Comparison of ENCODE assay signal across 1 cellular context in the genomic region with DNA sequence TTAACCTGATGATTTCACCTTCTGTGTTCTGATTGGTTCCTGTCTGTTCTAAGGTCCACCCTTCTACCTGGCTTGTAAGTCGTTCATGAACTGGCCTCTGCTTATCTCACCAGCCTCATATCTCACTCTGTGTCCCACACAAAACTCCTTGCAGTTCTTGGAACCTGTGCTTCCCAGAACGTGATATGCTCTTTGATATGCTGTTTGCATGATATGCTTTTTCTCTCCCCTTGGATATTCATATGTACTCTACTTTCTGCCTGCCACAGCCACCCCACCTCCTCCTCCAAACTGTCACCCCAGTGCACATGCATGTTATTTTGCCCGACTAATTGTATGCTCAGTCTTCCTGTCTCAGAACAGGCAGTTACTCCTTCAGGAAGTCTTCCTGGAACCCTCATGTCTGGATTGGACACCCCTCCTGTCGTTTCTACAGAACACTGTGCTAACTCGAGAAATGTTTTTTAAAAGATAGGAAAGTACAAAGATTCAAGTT.
A peak's percentile ranks its signal among the peaks of the same experiment; 100 is the strongest.
TF ChIP-seq lines count a peak whose summit lies in the region.

No MANE protein-coding gene starts in this region.

TF ChIP-seq in K562, 482 proteins besides CTCF, POLR2A, EP300 and RAD21 (continued from another document and continues in another):
- TF ChIP-seq, protein P1, sequence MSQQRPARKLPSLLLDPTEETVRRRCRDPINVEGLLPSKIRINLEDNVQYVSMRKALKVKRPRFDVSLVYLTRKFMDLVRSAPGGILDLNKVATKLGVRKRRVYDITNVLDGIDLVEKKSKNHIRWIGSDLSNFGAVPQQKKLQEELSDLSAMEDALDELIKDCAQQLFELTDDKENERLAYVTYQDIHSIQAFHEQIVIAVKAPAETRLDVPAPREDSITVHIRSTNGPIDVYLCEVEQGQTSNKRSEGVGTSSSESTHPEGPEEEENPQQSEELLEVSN (IDR thresholded peaks at IDR 0.05; ENCODE audit: borderline replicate concordance in 1 of 2, extremely low read depth in 1 of 2, insufficient read depth in 1 of 2, insufficient read length in 1 of 2, low read depth in 1 of 2, low read length in 1 of 2, poor library complexity in 1 of 2, severe bottlenecking in 1 of 2): no peak
- TF ChIP-seq, protein P2, sequence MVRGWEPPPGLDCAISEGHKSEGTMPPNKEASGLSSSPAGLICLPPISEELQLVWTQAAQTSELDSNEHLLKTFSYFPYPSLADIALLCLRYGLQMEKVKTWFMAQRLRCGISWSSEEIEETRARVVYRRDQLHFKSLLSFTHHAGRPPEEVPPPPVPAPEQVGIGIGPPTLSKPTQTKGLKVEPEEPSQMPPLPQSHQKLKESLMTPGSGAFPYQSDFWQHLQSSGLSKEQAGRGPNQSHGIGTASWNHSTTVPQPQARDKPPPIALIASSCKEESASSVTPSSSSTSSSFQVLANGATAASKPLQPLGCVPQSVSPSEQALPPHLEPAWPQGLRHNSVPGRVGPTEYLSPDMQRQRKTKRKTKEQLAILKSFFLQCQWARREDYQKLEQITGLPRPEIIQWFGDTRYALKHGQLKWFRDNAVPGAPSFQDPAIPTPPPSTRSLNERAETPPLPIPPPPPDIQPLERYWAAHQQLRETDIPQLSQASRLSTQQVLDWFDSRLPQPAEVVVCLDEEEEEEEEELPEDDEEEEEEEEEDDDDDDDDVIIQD (CRISPR knock-in tag; IDR thresholded peaks at IDR 0.05): no peak
- TF ChIP-seq SIX5 (IDR thresholded peaks at IDR 0.05; ENCODE audit: borderline replicate concordance in 1 of 2, insufficient read depth in 1 of 2, low read depth in 1 of 2, low read length in 2 of 2) (no peak), TAL1 (IDR thresholded peaks at IDR 0.05) (peak; percentile 77), KAT2B (IDR thresholded peaks at IDR 0.05; ENCODE audit: low read depth, low read length) (no peak), ZNF324 (CRISPR knock-in tag; IDR thresholded peaks at IDR 0.05) (no peak), ZNF274 (IDR thresholded peaks at IDR 0.05; ENCODE audit: borderline replicate concordance, low read depth, low read length) (no peak), ELF2 (CRISPR knock-in tag; IDR thresholded peaks at IDR 0.05) (no peak), ZFPM2 (CRISPR knock-in tag; IDR thresholded peaks at IDR 0.05) (no peak), ZNF785 (CRISPR knock-in tag; IDR thresholded peaks at IDR 0.05) (no peak), ZKSCAN3 (CRISPR knock-in tag; IDR thresholded peaks at IDR 0.05) (no peak), ARNT (IDR thresholded peaks at IDR 0.05) (no peak), ZKSCAN1 (IDR thresholded peaks at IDR 0.05; ENCODE audit: low read depth, low read length) (no peak), RCOR1 (IDR thresholded peaks at IDR 0.05; ENCODE audit: borderline replicate concordance in 1 of 2, low read depth in 2 of 2, low read length in 2 of 2) (peak in 1 of 2 experiments; percentile 78; a peak in 2 of 4 replicates), CBX2 (IDR thresholded peaks at IDR 0.05; ENCODE audit: insufficient read depth, low read length, poor library complexity, severe bottlenecking) (no peak), ZNF707 (CRISPR knock-in tag; conservative IDR thresholded peaks at IDR 0.05) (no peak), ZFP36 (IDR thresholded peaks at IDR 0.05; ENCODE audit: low read depth, low read length, partially characterized antibody) (no peak), HDAC1 (IDR thresholded peaks at IDR 0.05) (peak in 1 of 2 experiments; percentile 83; a peak in 2 of 4 replicates), RBM14 (IDR thresholded peaks at IDR 0.05; ENCODE audit: borderline replicate concordance, insufficient read depth, low read depth, low read length) (no peak), PRMT5 (CRISPR knock-in tag; IDR thresholded peaks at IDR 0.05) (no peak), NCOA2 (IDR thresholded peaks at IDR 0.05; ENCODE audit: partially characterized antibody in 2 of 2) (no peak), MCM7 (IDR thresholded peaks at IDR 0.05) (no peak), LCOR (CRISPR knock-in tag; IDR thresholded peaks at IDR 0.05) (no peak), NONO (IDR thresholded peaks at IDR 0.05; ENCODE audit: low read depth in 2 of 2, low read length in 1 of 2) (no peak)
- TF ChIP-seq, protein P3, sequence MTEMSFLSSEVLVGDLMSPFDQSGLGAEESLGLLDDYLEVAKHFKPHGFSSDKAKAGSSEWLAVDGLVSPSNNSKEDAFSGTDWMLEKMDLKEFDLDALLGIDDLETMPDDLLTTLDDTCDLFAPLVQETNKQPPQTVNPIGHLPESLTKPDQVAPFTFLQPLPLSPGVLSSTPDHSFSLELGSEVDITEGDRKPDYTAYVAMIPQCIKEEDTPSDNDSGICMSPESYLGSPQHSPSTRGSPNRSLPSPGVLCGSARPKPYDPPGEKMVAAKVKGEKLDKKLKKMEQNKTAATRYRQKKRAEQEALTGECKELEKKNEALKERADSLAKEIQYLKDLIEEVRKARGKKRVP (CRISPR knock-in tag; IDR thresholded peaks at IDR 0.05): no peak
- TF ChIP-seq, protein P4, sequence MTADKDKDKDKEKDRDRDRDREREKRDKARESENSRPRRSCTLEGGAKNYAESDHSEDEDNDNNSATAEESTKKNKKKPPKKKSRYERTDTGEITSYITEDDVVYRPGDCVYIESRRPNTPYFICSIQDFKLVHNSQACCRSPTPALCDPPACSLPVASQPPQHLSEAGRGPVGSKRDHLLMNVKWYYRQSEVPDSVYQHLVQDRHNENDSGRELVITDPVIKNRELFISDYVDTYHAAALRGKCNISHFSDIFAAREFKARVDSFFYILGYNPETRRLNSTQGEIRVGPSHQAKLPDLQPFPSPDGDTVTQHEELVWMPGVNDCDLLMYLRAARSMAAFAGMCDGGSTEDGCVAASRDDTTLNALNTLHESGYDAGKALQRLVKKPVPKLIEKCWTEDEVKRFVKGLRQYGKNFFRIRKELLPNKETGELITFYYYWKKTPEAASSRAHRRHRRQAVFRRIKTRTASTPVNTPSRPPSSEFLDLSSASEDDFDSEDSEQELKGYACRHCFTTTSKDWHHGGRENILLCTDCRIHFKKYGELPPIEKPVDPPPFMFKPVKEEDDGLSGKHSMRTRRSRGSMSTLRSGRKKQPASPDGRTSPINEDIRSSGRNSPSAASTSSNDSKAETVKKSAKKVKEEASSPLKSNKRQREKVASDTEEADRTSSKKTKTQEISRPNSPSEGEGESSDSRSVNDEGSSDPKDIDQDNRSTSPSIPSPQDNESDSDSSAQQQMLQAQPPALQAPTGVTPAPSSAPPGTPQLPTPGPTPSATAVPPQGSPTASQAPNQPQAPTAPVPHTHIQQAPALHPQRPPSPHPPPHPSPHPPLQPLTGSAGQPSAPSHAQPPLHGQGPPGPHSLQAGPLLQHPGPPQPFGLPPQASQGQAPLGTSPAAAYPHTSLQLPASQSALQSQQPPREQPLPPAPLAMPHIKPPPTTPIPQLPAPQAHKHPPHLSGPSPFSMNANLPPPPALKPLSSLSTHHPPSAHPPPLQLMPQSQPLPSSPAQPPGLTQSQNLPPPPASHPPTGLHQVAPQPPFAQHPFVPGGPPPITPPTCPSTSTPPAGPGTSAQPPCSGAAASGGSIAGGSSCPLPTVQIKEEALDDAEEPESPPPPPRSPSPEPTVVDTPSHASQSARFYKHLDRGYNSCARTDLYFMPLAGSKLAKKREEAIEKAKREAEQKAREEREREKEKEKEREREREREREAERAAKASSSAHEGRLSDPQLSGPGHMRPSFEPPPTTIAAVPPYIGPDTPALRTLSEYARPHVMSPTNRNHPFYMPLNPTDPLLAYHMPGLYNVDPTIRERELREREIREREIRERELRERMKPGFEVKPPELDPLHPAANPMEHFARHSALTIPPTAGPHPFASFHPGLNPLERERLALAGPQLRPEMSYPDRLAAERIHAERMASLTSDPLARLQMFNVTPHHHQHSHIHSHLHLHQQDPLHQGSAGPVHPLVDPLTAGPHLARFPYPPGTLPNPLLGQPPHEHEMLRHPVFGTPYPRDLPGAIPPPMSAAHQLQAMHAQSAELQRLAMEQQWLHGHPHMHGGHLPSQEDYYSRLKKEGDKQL (CRISPR knock-in tag; IDR thresholded peaks at IDR 0.05; ENCODE audit: borderline replicate concordance): no peak
- TF ChIP-seq, protein P5, sequence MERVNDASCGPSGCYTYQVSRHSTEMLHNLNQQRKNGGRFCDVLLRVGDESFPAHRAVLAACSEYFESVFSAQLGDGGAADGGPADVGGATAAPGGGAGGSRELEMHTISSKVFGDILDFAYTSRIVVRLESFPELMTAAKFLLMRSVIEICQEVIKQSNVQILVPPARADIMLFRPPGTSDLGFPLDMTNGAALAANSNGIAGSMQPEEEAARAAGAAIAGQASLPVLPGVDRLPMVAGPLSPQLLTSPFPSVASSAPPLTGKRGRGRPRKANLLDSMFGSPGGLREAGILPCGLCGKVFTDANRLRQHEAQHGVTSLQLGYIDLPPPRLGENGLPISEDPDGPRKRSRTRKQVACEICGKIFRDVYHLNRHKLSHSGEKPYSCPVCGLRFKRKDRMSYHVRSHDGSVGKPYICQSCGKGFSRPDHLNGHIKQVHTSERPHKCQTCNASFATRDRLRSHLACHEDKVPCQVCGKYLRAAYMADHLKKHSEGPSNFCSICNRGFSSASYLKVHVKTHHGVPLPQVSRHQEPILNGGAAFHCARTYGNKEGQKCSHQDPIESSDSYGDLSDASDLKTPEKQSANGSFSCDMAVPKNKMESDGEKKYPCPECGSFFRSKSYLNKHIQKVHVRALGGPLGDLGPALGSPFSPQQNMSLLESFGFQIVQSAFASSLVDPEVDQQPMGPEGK (CRISPR knock-in tag; IDR thresholded peaks at IDR 0.05; ENCODE audit: borderline replicate concordance): no peak
- TF ChIP-seq, protein P6, sequence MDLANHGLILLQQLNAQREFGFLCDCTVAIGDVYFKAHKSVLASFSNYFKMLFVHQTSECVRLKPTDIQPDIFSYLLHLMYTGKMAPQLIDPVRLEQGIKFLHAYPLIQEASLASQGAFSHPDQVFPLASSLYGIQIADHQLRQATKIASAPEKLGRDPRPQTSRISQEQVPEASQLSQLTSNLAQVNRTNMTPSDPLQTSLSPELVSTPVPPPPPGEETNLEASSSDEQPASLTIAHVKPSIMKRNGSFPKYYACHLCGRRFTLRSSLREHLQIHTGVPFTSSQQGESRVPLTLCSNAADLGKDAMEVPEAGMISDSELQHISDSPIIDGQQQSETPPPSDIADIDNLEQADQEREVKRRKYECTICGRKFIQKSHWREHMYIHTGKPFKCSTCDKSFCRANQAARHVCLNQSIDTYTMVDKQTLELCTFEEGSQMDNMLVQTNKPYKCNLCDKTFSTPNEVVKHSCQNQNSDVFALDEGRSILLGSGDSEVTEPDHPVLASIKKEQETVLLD (IDR thresholded peaks at IDR 0.05): peak; percentile 66; the same call in 1 of the 2 replicates
- TF ChIP-seq, protein P7, sequence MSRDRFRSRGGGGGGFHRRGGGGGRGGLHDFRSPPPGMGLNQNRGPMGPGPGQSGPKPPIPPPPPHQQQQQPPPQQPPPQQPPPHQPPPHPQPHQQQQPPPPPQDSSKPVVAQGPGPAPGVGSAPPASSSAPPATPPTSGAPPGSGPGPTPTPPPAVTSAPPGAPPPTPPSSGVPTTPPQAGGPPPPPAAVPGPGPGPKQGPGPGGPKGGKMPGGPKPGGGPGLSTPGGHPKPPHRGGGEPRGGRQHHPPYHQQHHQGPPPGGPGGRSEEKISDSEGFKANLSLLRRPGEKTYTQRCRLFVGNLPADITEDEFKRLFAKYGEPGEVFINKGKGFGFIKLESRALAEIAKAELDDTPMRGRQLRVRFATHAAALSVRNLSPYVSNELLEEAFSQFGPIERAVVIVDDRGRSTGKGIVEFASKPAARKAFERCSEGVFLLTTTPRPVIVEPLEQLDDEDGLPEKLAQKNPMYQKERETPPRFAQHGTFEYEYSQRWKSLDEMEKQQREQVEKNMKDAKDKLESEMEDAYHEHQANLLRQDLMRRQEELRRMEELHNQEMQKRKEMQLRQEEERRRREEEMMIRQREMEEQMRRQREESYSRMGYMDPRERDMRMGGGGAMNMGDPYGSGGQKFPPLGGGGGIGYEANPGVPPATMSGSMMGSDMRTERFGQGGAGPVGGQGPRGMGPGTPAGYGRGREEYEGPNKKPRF (IDR thresholded peaks at IDR 0.05; ENCODE audit: low read depth, low read length): no peak
- TF ChIP-seq, protein P8, sequence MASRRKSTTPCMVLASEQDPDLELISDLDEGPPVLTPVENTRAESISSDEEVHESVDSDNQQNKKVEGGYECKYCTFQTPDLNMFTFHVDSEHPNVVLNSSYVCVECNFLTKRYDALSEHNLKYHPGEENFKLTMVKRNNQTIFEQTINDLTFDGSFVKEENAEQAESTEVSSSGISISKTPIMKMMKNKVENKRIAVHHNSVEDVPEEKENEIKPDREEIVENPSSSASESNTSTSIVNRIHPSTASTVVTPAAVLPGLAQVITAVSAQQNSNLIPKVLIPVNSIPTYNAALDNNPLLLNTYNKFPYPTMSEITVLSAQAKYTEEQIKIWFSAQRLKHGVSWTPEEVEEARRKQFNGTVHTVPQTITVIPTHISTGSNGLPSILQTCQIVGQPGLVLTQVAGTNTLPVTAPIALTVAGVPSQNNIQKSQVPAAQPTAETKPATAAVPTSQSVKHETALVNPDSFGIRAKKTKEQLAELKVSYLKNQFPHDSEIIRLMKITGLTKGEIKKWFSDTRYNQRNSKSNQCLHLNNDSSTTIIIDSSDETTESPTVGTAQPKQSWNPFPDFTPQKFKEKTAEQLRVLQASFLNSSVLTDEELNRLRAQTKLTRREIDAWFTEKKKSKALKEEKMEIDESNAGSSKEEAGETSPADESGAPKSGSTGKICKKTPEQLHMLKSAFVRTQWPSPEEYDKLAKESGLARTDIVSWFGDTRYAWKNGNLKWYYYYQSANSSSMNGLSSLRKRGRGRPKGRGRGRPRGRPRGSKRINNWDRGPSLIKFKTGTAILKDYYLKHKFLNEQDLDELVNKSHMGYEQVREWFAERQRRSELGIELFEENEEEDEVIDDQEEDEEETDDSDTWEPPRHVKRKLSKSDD (conservative IDR thresholded peaks at IDR 0.05; ENCODE audit: low read length): no peak
- TF ChIP-seq, protein P9, sequence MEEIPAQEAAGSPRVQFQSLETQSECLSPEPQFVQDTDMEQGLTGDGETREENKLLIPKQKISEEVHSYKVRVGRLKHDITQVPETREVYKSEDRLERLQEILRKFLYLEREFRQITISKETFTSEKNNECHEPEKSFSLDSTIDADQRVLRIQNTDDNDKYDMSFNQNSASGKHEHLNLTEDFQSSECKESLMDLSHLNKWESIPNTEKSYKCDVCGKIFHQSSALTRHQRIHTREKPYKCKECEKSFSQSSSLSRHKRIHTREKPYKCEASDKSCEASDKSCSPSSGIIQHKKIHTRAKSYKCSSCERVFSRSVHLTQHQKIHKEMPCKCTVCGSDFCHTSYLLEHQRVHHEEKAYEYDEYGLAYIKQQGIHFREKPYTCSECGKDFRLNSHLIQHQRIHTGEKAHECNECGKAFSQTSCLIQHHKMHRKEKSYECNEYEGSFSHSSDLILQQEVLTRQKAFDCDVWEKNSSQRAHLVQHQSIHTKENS (CRISPR knock-in tag; IDR thresholded peaks at IDR 0.05): no peak
- TF ChIP-seq, protein P10, sequence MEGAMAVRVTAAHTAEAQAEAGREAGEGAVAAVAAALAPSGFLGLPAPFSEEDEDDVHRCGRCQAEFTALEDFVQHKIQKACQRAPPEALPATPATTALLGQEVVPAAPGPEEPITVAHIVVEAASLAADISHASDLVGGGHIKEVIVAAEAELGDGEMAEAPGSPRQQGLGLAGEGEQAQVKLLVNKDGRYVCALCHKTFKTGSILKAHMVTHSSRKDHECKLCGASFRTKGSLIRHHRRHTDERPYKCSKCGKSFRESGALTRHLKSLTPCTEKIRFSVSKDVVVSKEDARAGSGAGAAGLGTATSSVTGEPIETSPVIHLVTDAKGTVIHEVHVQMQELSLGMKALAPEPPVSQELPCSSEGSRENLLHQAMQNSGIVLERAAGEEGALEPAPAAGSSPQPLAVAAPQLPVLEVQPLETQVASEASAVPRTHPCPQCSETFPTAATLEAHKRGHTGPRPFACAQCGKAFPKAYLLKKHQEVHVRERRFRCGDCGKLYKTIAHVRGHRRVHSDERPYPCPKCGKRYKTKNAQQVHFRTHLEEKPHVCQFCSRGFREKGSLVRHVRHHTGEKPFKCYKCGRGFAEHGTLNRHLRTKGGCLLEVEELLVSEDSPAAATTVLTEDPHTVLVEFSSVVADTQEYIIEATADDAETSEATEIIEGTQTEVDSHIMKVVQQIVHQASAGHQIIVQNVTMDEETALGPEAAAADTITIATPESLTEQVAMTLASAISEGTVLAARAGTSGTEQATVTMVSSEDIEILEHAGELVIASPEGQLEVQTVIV (CRISPR knock-in tag; IDR thresholded peaks at IDR 0.05; ENCODE audit: borderline replicate concordance): no peak
